Comparison of ENCODE assay signal across 11 cellular contexts in the genomic region with DNA sequence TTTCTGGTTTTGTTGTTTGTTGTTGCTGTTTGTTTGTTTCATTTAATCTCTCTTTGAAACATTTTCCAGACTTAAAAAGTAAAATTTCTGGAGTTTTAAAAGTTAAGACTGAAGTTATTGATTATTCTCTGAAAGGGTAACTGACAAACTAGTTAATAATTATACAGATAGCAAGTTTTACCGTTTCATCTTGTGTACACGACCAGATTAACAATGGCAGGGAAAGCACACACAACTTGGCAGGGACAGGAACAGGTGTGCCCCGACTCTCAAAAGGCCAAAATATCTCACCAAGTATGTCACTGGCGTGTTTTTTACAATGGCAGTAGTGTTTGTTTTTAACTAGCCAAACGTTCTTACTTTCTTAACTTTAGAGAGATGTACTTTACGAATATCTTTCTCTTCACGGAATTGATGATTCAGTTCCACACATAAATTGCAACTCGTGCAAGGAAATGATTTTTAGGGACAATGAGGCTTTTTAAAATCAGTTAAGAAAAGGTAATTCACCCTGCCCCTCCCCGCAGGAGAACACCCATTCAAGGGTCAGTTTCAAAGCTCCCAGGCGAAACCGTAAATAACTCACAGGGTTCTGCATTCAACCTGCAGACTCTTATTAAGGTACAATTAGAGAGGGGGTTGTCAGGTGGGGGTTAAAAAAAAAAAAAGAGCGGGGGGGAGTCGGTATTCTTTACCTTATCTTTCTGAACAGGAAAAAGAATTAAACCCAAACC. TPM values are rescaled to one million over a fixed set of nuclear protein-coding genes. Genes with fewer than 3 reads are reported as not detected.
DNase-seq lines count a peak whose midpoint lies in the region; ATAC-seq and TF ChIP-seq lines count a peak whose summit lies in the region.
"Had no signal": no experiment of that assay in that cellular context is flagged by ENCODE, and none has a peak within 500 bp of the region (broad histone marks: within the 10 kb centered on the region; RNA-seq: fewer than 3 reads in every experiment).

No MANE protein-coding gene starts in this region.

- TF ChIP-seq POLR2A in HCT116 (IDR thresholded peaks at IDR 0.05; ENCODE audit: borderline replicate concordance, extremely low read depth, insufficient read depth, insufficient read length), result no peak

- POLR2A ChIA-PET in HCT116 (lab: Charles Lee), result no interaction called here

- BruUV-seq in HCT116 (replicated peaks; lab: Mats Ljungman, UMichigan), result no TSS peak

- H2AFZ ChIP-seq in HCT116 (ENCODE audit: low read depth, low read length, poor library complexity, severe bottlenecking), result no peak overlapping the region

- H3K4me1 Mint-ChIP-seq in immature natural killer cell, result peaks cover 63 to 66% of the 10 kb centered on the region in 2 donors
- peaks cover 11% of the 10 kb centered on the region for H3K4me1 Mint-ChIP-seq in activated naive CD8-positive, alpha-beta T cell treated with anti-CD3 and anti-CD28 coated beads, Interleukin-2, amount 50 U/mL, for 24 hours

- no peaks in the 10 kb centered on the region for H3K9me3 Mint-ChIP-seq in immature natural killer cell
- no peaks in the 10 kb centered on the region for H3K9me3 Mint-ChIP-seq in activated naive CD8-positive, alpha-beta T cell treated with anti-CD3 and anti-CD28 coated beads, Interleukin-2, amount 50 U/mL, for 24 hours

- intact Hi-C loops in HCT116 (cut with micrococcal nuclease), result no loop called here

- H3K36me3 Mint-ChIP-seq in immature natural killer cell, result peaks cover 0 to 6% (median 0%) of the 10 kb centered on the region in 3 donors
- no peaks in the 10 kb centered on the region for H3K36me3 Mint-ChIP-seq in activated naive CD8-positive, alpha-beta T cell treated with anti-CD3 and anti-CD28 coated beads, Interleukin-2, amount 50 U/mL, for 24 hours (ENCODE audit: low read depth)
- H3K36me3 Mint-ChIP-seq: IgD-negative memory B cell had no signal

- peak overlapping the region; percentile 86 to 98 (median 90) for H3K27ac Mint-ChIP-seq in immature natural killer cell
- H3K27ac Mint-ChIP-seq in activated naive CD8-positive, alpha-beta T cell treated with anti-CD3 and anti-CD28 coated beads, Interleukin-2, amount 50 U/mL, for 24 hours, result no peak overlapping the region

- H3K9ac ChIP-seq in HCT116 (ENCODE audit: low read length) (peak overlapping the region; percentile 69), skeletal muscle satellite cell (ENCODE audit: low read depth, low read length) (peak overlapping the region; percentile 95)

- TF ChIP-seq CTCF in HCT116 (IDR thresholded peaks at IDR 0.05 in 2 of 3, conservative IDR thresholded peaks at IDR 0.05 in 1 of 3; ENCODE audit: borderline replicate concordance in 1 of 3, insufficient read depth in 1 of 3, low read depth in 2 of 3, low read length in 2 of 3) (no peak), WERI-Rb-1 (IDR thresholded peaks at IDR 0.05; ENCODE audit: low read depth, low read length) (no peak)

- CTCF ChIA-PET in HCT116 (lab: Charles Lee), result no interaction called here

- peaks cover 6% of the 10 kb centered on the region; the same call in 1 of the 2 replicates for H4K20me1 ChIP-seq in HCT116 (ENCODE audit: insufficient read depth)

- H3K27ac ChIP-seq in HCT116 (ENCODE audit: low read depth, low read length) (no peak overlapping the region), WERI-Rb-1 (peak overlapping the region; percentile 92)

- H3K27me3 ChIP-seq in HCT116 (ENCODE audit: insufficient read depth, low read length) (no peaks in the 10 kb centered on the region), WERI-Rb-1 (ENCODE audit: insufficient read depth, low read depth, severe bottlenecking) (no peaks in the 10 kb centered on the region), skeletal muscle satellite cell (ENCODE audit: control insufficient read depth, insufficient read depth, low read length) (no peaks in the 10 kb centered on the region)

- H3K79me2 ChIP-seq in HCT116 (ENCODE audit: insufficient read depth, low read length), result peaks cover 77% of the 10 kb centered on the region

- H3K4me3 ChIP-seq in HCT116 (replicated peaks in 1 of 2; ENCODE audit: low read depth in 1 of 2, low read length in 2 of 2), result no peak overlapping the region
- H3K4me3 ChIP-seq in WERI-Rb-1 (ENCODE audit: low read depth, low read length), result peak overlapping the region; percentile 50
- peak overlapping the region; percentile 75 for H3K4me3 ChIP-seq in skeletal muscle satellite cell (ENCODE audit: low read length)

- RAD21 ChIA-PET in HCT116 (lab: Charles Lee; ENCODE audit: low non-redundant PET in 1 of 2, low total read pairs in 2 of 2, uncharacterized antibody in 2 of 2, unreplicated experiment in 2 of 2), result no interaction called here

- H3K4me3 Mint-ChIP-seq in immature natural killer cell, result peak overlapping the region; percentile 88 to 98 (median 97)
- no peak overlapping the region for H3K4me3 Mint-ChIP-seq in activated naive CD8-positive, alpha-beta T cell treated with anti-CD3 and anti-CD28 coated beads, Interleukin-2, amount 50 U/mL, for 24 hours

- no peaks in the 10 kb centered on the region for H3K9me2 ChIP-seq in HCT116 (ENCODE audit: insufficient read depth)

- peaks cover 49 to 74% of the 10 kb centered on the region in 2 experiments for H3K4me1 ChIP-seq in HCT116 (ENCODE audit: control insufficient read depth in 1 of 2, insufficient read depth in 2 of 2, low read length in 2 of 2)
- peaks cover 60% of the 10 kb centered on the region for H3K4me1 ChIP-seq in skeletal muscle satellite cell (ENCODE audit: control insufficient read depth, insufficient read depth, low read length)

- H3K36me3 ChIP-seq in HCT116 (ENCODE audit: control insufficient read depth in 1 of 2, insufficient read depth in 2 of 2, low read length in 2 of 2), result no peaks in the 10 kb centered on the region
- H3K36me3 ChIP-seq in WERI-Rb-1, result peaks cover 12% of the 10 kb centered on the region
- H3K36me3 ChIP-seq in skeletal muscle satellite cell (ENCODE audit: insufficient read depth, low read length), result no peaks in the 10 kb centered on the region

- DNase-seq in HCT116 (ENCODE audit: low read depth, low spot score), result no peak
- DNase-seq in WERI-Rb-1, result no peak
- DNase-seq in immature natural killer cell, result no peak
- DNase-seq in GF-D8 (lab: John Stamatoyannopoulos, UW), result no peak
- no peak for DNase-seq in activated effector memory CD4-positive, alpha-beta T cell treated with anti-CD3 and anti-CD28 coated beads, Interleukin-2, amount 50 U/mL, for 16 hours
- no peak for DNase-seq in midbrain (lab: John Stamatoyannopoulos, UW)
- DNase-seq in activated naive CD8-positive, alpha-beta T cell treated with anti-CD3 and anti-CD28 coated beads, Interleukin-2, amount 50 U/mL, for 24 hours, result no peak
- DNase-seq: stimulated activated CD4-positive, alpha-beta T cell treated with anti-CD3 and anti-CD28 coated beads, Interleukin-4, amount 100 ng/mL, for 24 hours; T-helper 2 cell had no signal

- no peak for TF ChIP-seq RAD21 in HCT116 (IDR thresholded peaks at IDR 0.05; ENCODE audit: low read depth)

- H3K4me2 ChIP-seq in HCT116 (ENCODE audit: low read length) (peak overlapping the region; percentile 71), skeletal muscle satellite cell (ENCODE audit: low read length) (peak overlapping the region; percentile 91)

- ATAC-seq in HCT116, result no peak
- ATAC-seq in activated naive CD8-positive, alpha-beta T cell treated with anti-CD3 and anti-CD28 coated beads, Interleukin-2, amount 50 U/mL, for 24 hours, result no peak

- H3K27me3 Mint-ChIP-seq in immature natural killer cell (ENCODE audit: low read depth in 3 of 3), result peaks cover 7 to 21% (median 9%) of the 10 kb centered on the region in 3 donors
- H3K27me3 Mint-ChIP-seq in activated naive CD8-positive, alpha-beta T cell treated with anti-CD3 and anti-CD28 coated beads, Interleukin-2, amount 50 U/mL, for 24 hours, result peaks cover 67% of the 10 kb centered on the region

- H3K9me3 ChIP-seq in HCT116 (ENCODE audit: control insufficient read depth in 1 of 2, insufficient read depth in 1 of 2, low read depth in 1 of 2, low read length in 2 of 2) (no peaks in the 10 kb centered on the region), WERI-Rb-1 (ENCODE audit: severe bottlenecking) (no peaks in the 10 kb centered on the region), skeletal muscle satellite cell (replicated peaks; ENCODE audit: low read length) (no peaks in the 10 kb centered on the region)

TF ChIP-seq in HCT116, 20 proteins besides CTCF, POLR2A, EP300 and RAD21:
- TF ChIP-seq EGR1 (IDR thresholded peaks at IDR 0.05; ENCODE audit: low read depth), result no peak
- TF ChIP-seq TCF7L2 (IDR thresholded peaks at IDR 0.05; ENCODE audit: borderline replicate concordance, extremely low read depth, insufficient read depth, insufficient read length), result no peak
- TF ChIP-seq, protein P1, sequence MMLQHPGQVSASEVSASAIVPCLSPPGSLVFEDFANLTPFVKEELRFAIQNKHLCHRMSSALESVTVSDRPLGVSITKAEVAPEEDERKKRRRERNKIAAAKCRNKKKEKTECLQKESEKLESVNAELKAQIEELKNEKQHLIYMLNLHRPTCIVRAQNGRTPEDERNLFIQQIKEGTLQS (IDR thresholded peaks at IDR 0.05), result no peak
- TF ChIP-seq SP1 (IDR thresholded peaks at IDR 0.05; ENCODE audit: low read depth), result no peak
- no peak for TF ChIP-seq YY1 (IDR thresholded peaks at IDR 0.05; ENCODE audit: extremely low read depth, insufficient replicate concordance, low read depth, low read length)
- TF ChIP-seq, protein P2, sequence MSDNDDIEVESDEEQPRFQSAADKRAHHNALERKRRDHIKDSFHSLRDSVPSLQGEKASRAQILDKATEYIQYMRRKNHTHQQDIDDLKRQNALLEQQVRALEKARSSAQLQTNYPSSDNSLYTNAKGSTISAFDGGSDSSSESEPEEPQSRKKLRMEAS (IDR thresholded peaks at IDR 0.05), result no peak

RNA-seq across cellular contexts. Expression of a gene that starts 3.5 kb away (rescaled TPM):
- 144 TPM for total RNA-seq in HCT116 (2021; ENCODE audit: unreplicated experiment)
- polyA plus RNA-seq in HCT116 (2012), result 136 and 187 TPM in 2 replicates
- polyA plus RNA-seq in immature natural killer cell, result 100 to 1,000 TPM in 2 of 3 donors, 10 to 100 TPM in 1; 89.8 to 154 (median 131) TPM
- total RNA-seq in skeletal muscle satellite cell (2012; rRNA removed), result 60.9 and 63.6 TPM in 2 replicates

Comparison
In these comparisons a context has a peak if more than half of its experiments do, and no peak if none do; other contexts are left out.
1. H3K4me3 ChIP-seq: peak in WERI-Rb-1 (single experiment) and skeletal muscle satellite cell (single experiment); none in HCT116 (0 of 2).